15 cellular contexts compared by ENCODE assay signal in the genomic region with DNA sequence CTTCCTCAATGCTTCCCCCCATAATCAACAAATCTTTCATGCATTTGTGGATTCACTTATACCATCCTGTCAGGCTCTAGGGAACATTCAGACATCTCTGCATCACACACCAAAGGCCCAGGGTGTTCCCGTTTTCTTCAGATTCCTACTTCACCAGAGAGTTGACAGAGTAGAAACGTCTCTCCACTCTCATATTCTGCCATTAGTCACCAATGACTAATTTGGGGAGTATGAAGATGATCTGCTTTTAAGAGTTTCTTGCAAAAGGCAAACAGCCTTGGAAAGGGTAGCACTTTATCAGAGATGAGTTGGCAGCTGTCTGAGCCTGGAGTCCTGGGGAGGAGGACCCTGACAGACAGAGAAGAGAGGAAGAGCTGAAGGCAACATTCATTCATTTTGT. TPM values are rescaled to one million over a fixed set of nuclear protein-coding genes. Genes with fewer than 3 reads are reported as not detected.
DNase-seq lines count a peak whose midpoint lies in the region; ATAC-seq and TF ChIP-seq lines count a peak whose summit lies in the region.
"Had no signal": no experiment of that assay in that cellular context is flagged by ENCODE, and none has a peak within 500 bp of the region (broad histone marks: within the 10 kb centered on the region; RNA-seq: fewer than 3 reads in every experiment).

No MANE protein-coding gene starts in this region.

- peak overlapping the region in 3 of 4 donors; percentile 3 to 48 (median 30) for H3K27ac ChIP-seq in esophagus muscularis mucosa (replicated peaks in 1 of 4)
- H3K27ac ChIP-seq in left lung = no peak overlapping the region
- H3K27ac ChIP-seq: left ventricle myocardium inferior, pancreas, tibial artery had no signal

- peaks cover 40% of the 10 kb centered on the region for H3K4me1 Mint-ChIP-seq in activated CD4-positive, alpha-beta T cell treated with anti-CD3 and anti-CD28 coated beads for 36 hours

- CTCF ChIA-PET in activated CD4-positive, alpha-beta T cell treated with anti-CD3 and anti-CD28 coated beads for 36 hours (lab: Charles Lee) = interaction anchor here (0.7 kb wide), 1 partner anchor 77 kb away, joined by 3 read pairs; no protein-coding TSS in a partner anchor
- CTCF ChIA-PET in HEK293T (lab: Yijun Ruan, JAX) = no interaction called here

- H3K4me3 ChIP-seq in NB4 (ENCODE audit: low read depth, low read length) = no peak overlapping the region
- no peak overlapping the region for H3K4me3 ChIP-seq in esophagus muscularis mucosa
- H3K4me3 ChIP-seq in skeletal muscle satellite cell (ENCODE audit: low read length) = no peak overlapping the region
- H3K4me3 ChIP-seq in left lung = no peak overlapping the region
- H3K4me3 ChIP-seq: cardiac muscle cell, left ventricle myocardium inferior, pancreas, tibial artery had no signal

- TF ChIP-seq EP300 in esophagus muscularis mucosa (IDR thresholded peaks at IDR 0.05) = no peak

- H3K4me1 ChIP-seq in esophagus muscularis mucosa (peaks cover 15 to 50% (median 44%) of the 10 kb centered on the region in 4 donors), skeletal muscle satellite cell (ENCODE audit: control insufficient read depth, insufficient read depth, low read length) (peaks cover 47% of the 10 kb centered on the region), left lung (peaks cover 11 to 22% of the 10 kb centered on the region in 2 donors)

- H3K4me3 Mint-ChIP-seq in activated CD4-positive, alpha-beta T cell treated with anti-CD3 and anti-CD28 coated beads for 36 hours = no peak overlapping the region

- 48% methylated on average over 2 of the region's 2 CpGs for WGBS in esophagus muscularis mucosa

- H3K27me3 Mint-ChIP-seq in activated CD4-positive, alpha-beta T cell treated with anti-CD3 and anti-CD28 coated beads for 36 hours = peaks cover 8% of the 10 kb centered on the region

- peak; percentile 85 for ATAC-seq in activated CD4-positive, alpha-beta T cell treated with anti-CD3 and anti-CD28 coated beads for 36 hours
- no peak for ATAC-seq in left lung

- H3K27me3 ChIP-seq in esophagus muscularis mucosa (no peaks in the 10 kb centered on the region), skeletal muscle satellite cell (ENCODE audit: control insufficient read depth, insufficient read depth, low read length) (no peaks in the 10 kb centered on the region), left lung (no peaks in the 10 kb centered on the region)
- H3K27me3 ChIP-seq: cardiac muscle cell, pancreas, tibial artery had no signal

- H3K9me3 Mint-ChIP-seq in activated CD4-positive, alpha-beta T cell treated with anti-CD3 and anti-CD28 coated beads for 36 hours (ENCODE audit: low read depth) = peaks cover 3% of the 10 kb centered on the region

- peak; percentile 50 for DNase-seq in activated CD4-positive, alpha-beta T cell treated with anti-CD3 and anti-CD28 coated beads for 36 hours
- no peak for DNase-seq in activated CD4-positive, alpha-beta T cell treated with anti-CD3 and anti-CD28 coated beads, Interleukin-2, amount 50 U/mL, for 4 hours
- DNase-seq in NB4 (ENCODE audit: low read depth) (peak; percentile 29), esophagus muscularis mucosa (ENCODE audit: extremely low spot score) (peak; percentile 62), HEK293T (ENCODE audit: extremely low spot score) (no peak), CD1c-positive myeloid dendritic cell (ENCODE audit: extremely low spot score) (no peak), left lung (no peak)
- DNase-seq: foreskin melanocyte, Karpas-422, left ventricle myocardium inferior, NCI-H69, tibial artery had no signal

- H3K9me3 ChIP-seq in esophagus muscularis mucosa (no peaks in the 10 kb centered on the region), skeletal muscle satellite cell (replicated peaks; ENCODE audit: low read length) (no peaks in the 10 kb centered on the region), left lung (no peaks in the 10 kb centered on the region)
- H3K9me3 ChIP-seq: left ventricle myocardium inferior, pancreas, tibial artery had no signal

- no peaks in the 10 kb centered on the region for H3K36me3 Mint-ChIP-seq in activated CD4-positive, alpha-beta T cell treated with anti-CD3 and anti-CD28 coated beads for 36 hours (ENCODE audit: low read depth)

- intact Hi-C loops in activated CD4-positive, alpha-beta T cell treated with anti-CD3 and anti-CD28 coated beads for 36 hours (cut with DNase I, micrococcal nuclease) = loop anchor here in 1 of 2 experiments (2.0 kb wide), 2 partner anchors 97 to 159 kb away; no protein-coding TSS in a partner anchor
- intact Hi-C loops in esophagus muscularis mucosa (cut with DNase I) = no loop called here
- intact Hi-C loops in left lung (cut with DNase I) = no loop called here

- H3K27ac Mint-ChIP-seq in activated CD4-positive, alpha-beta T cell treated with anti-CD3 and anti-CD28 coated beads for 36 hours = peak overlapping the region; percentile 22

- peak overlapping the region; percentile 49 for H3K4me2 ChIP-seq in skeletal muscle satellite cell (ENCODE audit: low read length)

- no peak for TF ChIP-seq CTCF in NB4 (IDR thresholded peaks at IDR 0.05; ENCODE audit: low read depth, low read length)
- no peak for TF ChIP-seq CTCF in esophagus muscularis mucosa (IDR thresholded peaks at IDR 0.05)
- TF ChIP-seq CTCF in left lung (IDR thresholded peaks at IDR 0.05) = no peak

- POLR2A ChIA-PET in activated CD4-positive, alpha-beta T cell treated with anti-CD3 and anti-CD28 coated beads for 36 hours (lab: Charles Lee) = interaction anchor here (0.6 to 1.2 kb wide), 2 partner anchors 119 to 125 kb away, joined by 3 to 4 read pairs; no protein-coding TSS in a partner anchor
- POLR2A ChIA-PET in HEK293T (lab: Yijun Ruan, JAX) = no interaction called here

- H3K36me3 ChIP-seq in esophagus muscularis mucosa = no peaks in the 10 kb centered on the region
- H3K36me3 ChIP-seq in skeletal muscle satellite cell (ENCODE audit: insufficient read depth, low read length) = no peaks in the 10 kb centered on the region
- no peaks in the 10 kb centered on the region for H3K36me3 ChIP-seq in left lung
- H3K36me3 ChIP-seq: cardiac muscle cell, left ventricle myocardium inferior, pancreas, tibial artery had no signal

- no peak overlapping the region for H3K9ac ChIP-seq in skeletal muscle satellite cell (ENCODE audit: low read depth, low read length)

- TF ChIP-seq POLR2A in NB4 (IDR thresholded peaks at IDR 0.05; ENCODE audit: extremely low read depth, insufficient read length) = no peak
- TF ChIP-seq POLR2A in esophagus muscularis mucosa (IDR thresholded peaks at IDR 0.05; ENCODE audit: low read depth) = no peak

TF ChIP-seq in HEK293T, 16 proteins besides CTCF, POLR2A, EP300 and RAD21:
- TF ChIP-seq, protein P1, sequence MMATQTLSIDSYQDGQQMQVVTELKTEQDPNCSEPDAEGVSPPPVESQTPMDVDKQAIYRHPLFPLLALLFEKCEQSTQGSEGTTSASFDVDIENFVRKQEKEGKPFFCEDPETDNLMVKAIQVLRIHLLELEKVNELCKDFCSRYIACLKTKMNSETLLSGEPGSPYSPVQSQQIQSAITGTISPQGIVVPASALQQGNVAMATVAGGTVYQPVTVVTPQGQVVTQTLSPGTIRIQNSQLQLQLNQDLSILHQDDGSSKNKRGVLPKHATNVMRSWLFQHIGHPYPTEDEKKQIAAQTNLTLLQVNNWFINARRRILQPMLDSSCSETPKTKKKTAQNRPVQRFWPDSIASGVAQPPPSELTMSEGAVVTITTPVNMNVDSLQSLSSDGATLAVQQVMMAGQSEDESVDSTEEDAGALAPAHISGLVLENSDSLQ (IDR thresholded peaks at IDR 0.05) = no peak
- TF ChIP-seq ARNT (IDR thresholded peaks at IDR 0.05) (no peak), CTBP1 (IDR thresholded peaks at IDR 0.05; ENCODE audit: borderline replicate concordance) (no peak), ELF4 (IDR thresholded peaks at IDR 0.05) (no peak), LEF1 (IDR thresholded peaks at IDR 0.05; ENCODE audit: borderline replicate concordance) (no peak), SUZ12 (IDR thresholded peaks at IDR 0.05) (no peak), NFRKB (IDR thresholded peaks at IDR 0.05) (no peak), BHLHE40 (IDR thresholded peaks at IDR 0.05; ENCODE audit: borderline replicate concordance) (no peak), HDGF (IDR thresholded peaks at IDR 0.05; ENCODE audit: borderline replicate concordance) (no peak), SP1 (IDR thresholded peaks at IDR 0.05) (no peak), FOXM1 (IDR thresholded peaks at IDR 0.05; ENCODE audit: borderline replicate concordance) (no peak), TARDBP (IDR thresholded peaks at IDR 0.05) (no peak), FOXK2 (IDR thresholded peaks at IDR 0.05) (no peak)
TF ChIP-seq in HEK293T: peak in this region for 0.

RNA-seq across cellular contexts. Expression of a gene that starts 55.8 kb away (rescaled TPM):
- total RNA-seq in activated CD4-positive, alpha-beta T cell treated with anti-CD3 and anti-CD28 coated beads for 36 hours = 1 to 10 TPM in 1 of 2 experiments, under 1 TPM in 1; 0.71 to 1.3 TPM
- total RNA-seq in esophagus muscularis mucosa (100 to 1,000 TPM in 2 of 4 donors, 10 to 100 TPM in 2; 75.0 to 169 (median 104) TPM), left lung (1 to 10 TPM; 6.2 to 7.6 TPM)
- total RNA-seq in skeletal muscle satellite cell (2012; rRNA removed) = 0.87 and 3.3 TPM in 2 replicates

Comparison
In these comparisons a context has a peak if more than half of its experiments do, and no peak if none do; other contexts are left out.
1. DNase-seq: peak in activated CD4-positive, alpha-beta T cell treated with anti-CD3 and anti-CD28 coated beads for 36 hours (single experiment), NB4 (single experiment) and esophagus muscularis mucosa (single experiment); none in activated CD4-positive, alpha-beta T cell treated with anti-CD3 and anti-CD28 coated beads, Interleukin-2, amount 50 U/mL, for 4 hours (0 of 2), HEK293T (single experiment), CD1c-positive myeloid dendritic cell (single experiment) and left lung (0 of 2).
2. H3K27ac ChIP-seq: peak in esophagus muscularis mucosa (3 of 4); none in left lung (0 of 2).
3. RNA of a gene that starts 55.8 kb away (total RNA-seq): 75.0 to 169 TPM in esophagus muscularis mucosa; 6.2 to 7.6 TPM in left lung and 0.71 to 1.3 TPM in activated CD4-positive, alpha-beta T cell treated with anti-CD3 and anti-CD28 coated beads for 36 hours; every median in the first group is over 4 times any median in the second.